17 cellular contexts compared by ENCODE assay signal in the genomic region with DNA sequence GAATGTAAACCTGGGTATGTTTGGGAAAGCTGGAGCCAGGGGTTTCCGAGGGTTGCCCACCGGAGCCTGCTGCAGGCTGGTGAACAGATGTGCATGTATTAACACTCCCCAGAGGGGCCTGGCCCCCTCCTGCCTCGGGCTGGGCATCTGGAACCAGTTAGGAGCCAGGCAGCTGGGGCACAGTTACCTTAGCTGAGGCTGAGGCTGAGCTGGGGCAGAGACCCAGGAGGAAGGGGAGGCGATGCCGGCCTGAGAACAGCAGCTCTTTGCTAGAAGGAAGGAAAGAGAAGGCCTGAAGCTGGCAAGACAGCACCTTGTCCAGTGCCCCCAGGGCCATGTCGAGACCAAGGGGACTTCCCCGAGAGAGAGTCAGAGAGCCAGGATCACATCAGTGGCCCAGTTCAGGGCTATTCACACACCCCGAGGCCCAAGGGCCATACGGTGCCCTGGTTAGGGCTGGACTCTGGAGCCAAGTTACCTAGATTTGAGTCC.
"Had no signal": no experiment of that assay in that cellular context is flagged by ENCODE, and none has a peak within 500 bp of the region (broad histone marks: within the 10 kb centered on the region; RNA-seq: fewer than 3 reads in every experiment).

No MANE protein-coding gene starts in this region.

- DNase-seq: activated CD4-positive, alpha-beta T cell treated with anti-CD3 and anti-CD28 coated beads, Interleukin-2, amount 10 ng/mL, durations not matched to agents 7 days and 5 days; activated CD8-positive, alpha-beta memory T cell treated with anti-CD3 and anti-CD28 coated beads, Interleukin-2, amount 50 U/mL, for 48 hours; activated gamma-delta T cell; activated T-cell treated with anti-CD3 and anti-CD28 coated beads, Interleukin-2, amount 50 U/mL, for 72 hours; cerebellar nuclear complex; dermis blood vessel endothelial cell; kidney; naive thymus-derived CD8-positive, alpha-beta T cell; nucleus accumbens; stimulated activated CD4-positive, alpha-beta T cell treated with anti-CD3 and anti-CD28 coated beads, Interleukin-2, amount 100 ng/mL, for 48 hours had no signal

- H3K4me3 Mint-ChIP-seq: activated CD4-positive, alpha-beta T cell treated with anti-CD3 and anti-CD28 coated beads, Interleukin-2, amount 10 ng/mL, durations not matched to agents 7 days and 5 days; activated naive CD8-positive, alpha-beta T cell; activated T-cell treated with anti-CD3 and anti-CD28 coated beads, Interleukin-2, amount 50 U/mL, for 72 hours; naive thymus-derived CD8-positive, alpha-beta T cell; stimulated activated memory B cell treated with anti-CD40 and anti-IgM and Interleukin-4, amounts not matched to agents 10 μg/mL and 1 μg/mL and 100 μg/mL, for 72 hours had no signal

- H3K36me3 Mint-ChIP-seq: activated naive CD8-positive, alpha-beta T cell; naive thymus-derived CD8-positive, alpha-beta T cell; stimulated activated memory B cell treated with anti-CD40 and anti-IgM and Interleukin-4, amounts not matched to agents 10 μg/mL and 1 μg/mL and 100 μg/mL, for 72 hours had no signal

- H3K4me1 ChIP-seq: right atrium auricular region, tibial nerve had no signal

- ATAC-seq: activated T-cell treated with anti-CD3 and anti-CD28 coated beads, Interleukin-2, amount 50 U/mL, for 72 hours; naive thymus-derived CD8-positive, alpha-beta T cell; stimulated activated memory B cell treated with anti-CD40 and anti-IgM and Interleukin-4, amounts not matched to agents 10 μg/mL and 1 μg/mL and 100 μg/mL, for 72 hours had no signal

- H3K27me3 Mint-ChIP-seq: activated CD4-positive, alpha-beta T cell treated with anti-CD3 and anti-CD28 coated beads, Interleukin-2, amount 10 ng/mL, durations not matched to agents 7 days and 5 days; activated naive CD8-positive, alpha-beta T cell; naive thymus-derived CD8-positive, alpha-beta T cell; stimulated activated memory B cell treated with anti-CD40 and anti-IgM and Interleukin-4, amounts not matched to agents 10 μg/mL and 1 μg/mL and 100 μg/mL, for 72 hours had no signal

- H3K4me3 ChIP-seq: left lung, right atrium auricular region, tibial nerve, vagina had no signal

- H3K9me3 ChIP-seq: left lung, right atrium auricular region, tibial nerve, vagina had no signal

- H3K27ac ChIP-seq: left lung, right atrium auricular region, tibial nerve, vagina had no signal

- H3K9me3 Mint-ChIP-seq: activated CD4-positive, alpha-beta T cell treated with anti-CD3 and anti-CD28 coated beads, Interleukin-2, amount 10 ng/mL, durations not matched to agents 7 days and 5 days; activated T-cell treated with anti-CD3 and anti-CD28 coated beads, Interleukin-2, amount 50 U/mL, for 72 hours; naive thymus-derived CD8-positive, alpha-beta T cell; stimulated activated memory B cell treated with anti-CD40 and anti-IgM and Interleukin-4, amounts not matched to agents 10 μg/mL and 1 μg/mL and 100 μg/mL, for 72 hours had no signal

- H3K27ac Mint-ChIP-seq: activated naive CD8-positive, alpha-beta T cell; activated T-cell treated with anti-CD3 and anti-CD28 coated beads, Interleukin-2, amount 50 U/mL, for 72 hours; progenitor cell of endocrine pancreas; stimulated activated memory B cell treated with anti-CD40 and anti-IgM and Interleukin-4, amounts not matched to agents 10 μg/mL and 1 μg/mL and 100 μg/mL, for 72 hours had no signal

- H3K36me3 ChIP-seq: left lung, right atrium auricular region, tibial nerve, vagina had no signal

- H3K27me3 ChIP-seq: left lung, right atrium auricular region, tibial nerve, vagina had no signal
